ENCODE assay signal across 9 cellular contexts in the genomic region with DNA sequence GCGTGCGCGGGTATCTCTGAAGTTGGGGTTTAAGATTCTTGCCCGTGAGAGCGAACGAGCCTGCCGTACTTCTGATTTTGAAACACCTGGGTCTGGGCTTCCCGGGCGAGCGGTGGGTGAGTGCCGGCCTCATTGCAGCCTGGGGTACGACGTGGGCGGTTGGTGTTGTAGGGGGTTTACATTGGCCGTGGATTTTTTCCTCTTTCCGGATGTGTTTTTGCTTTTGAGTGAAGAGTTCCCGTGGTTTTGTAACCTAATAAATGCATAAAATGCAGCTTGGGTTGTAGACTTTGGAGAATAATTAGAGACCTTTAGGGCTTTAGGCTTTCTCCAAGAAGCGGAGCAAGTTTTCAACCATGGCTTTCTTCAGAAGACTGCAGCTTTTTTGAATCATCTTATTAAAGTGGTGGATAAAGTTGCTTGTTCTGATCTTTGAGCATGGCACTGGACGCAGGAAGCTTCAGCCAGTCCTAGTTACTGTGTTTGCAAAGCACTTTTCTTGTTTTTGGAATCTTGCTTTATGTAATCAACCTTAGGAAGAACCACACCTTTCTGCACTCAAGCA. TPM values are rescaled to one million over a fixed set of nuclear protein-coding genes. Genes with fewer than 3 reads are reported as not detected.
DNase-seq lines count a peak whose midpoint lies in the region; ATAC-seq, FAIRE-seq and TF ChIP-seq lines count a peak whose summit lies in the region.
"Had no signal": no experiment of that assay in that cellular context is flagged by ENCODE, and none has a peak within 500 bp of the region (broad histone marks: within the 10 kb centered on the region; RNA-seq: fewer than 3 reads in every experiment).

No MANE protein-coding gene starts in this region.

- H3K36me3 ChIP-seq in SK-N-SH (replicated peaks in 1 of 2; ENCODE audit: control insufficient read depth in 1 of 2, insufficient read depth in 2 of 2, low read length in 1 of 2) (peaks cover 0 to 11% of the 10 kb centered on the region in 2 experiments), small intestine (ENCODE audit: control insufficient read depth in 2 of 2, insufficient read depth in 2 of 2, low read length in 2 of 2) (no peaks in the 10 kb centered on the region)

- H3F3A ChIP-seq in SK-N-SH (replicated peaks; ENCODE audit: insufficient read depth) = no peaks in the 10 kb centered on the region

- H3K4me2 ChIP-seq in SK-N-SH = peak overlapping the region; percentile 85

- peak overlapping the region; percentile 88 for H2AFZ ChIP-seq in SK-N-SH (ENCODE audit: low read depth)

- peaks cover 7 to 8% of the 10 kb centered on the region in 2 experiments; a peak in 3 of 4 replicates for H3K4me1 ChIP-seq in SK-N-SH (ENCODE audit: control insufficient read depth in 1 of 2, insufficient read depth in 2 of 2, low read depth in 1 of 2, low read length in 1 of 2)
- peaks cover 3% of the 10 kb centered on the region for H3K4me1 ChIP-seq in right cardiac atrium (ENCODE audit: control insufficient read depth, insufficient read depth, low read length)
- H3K4me1 ChIP-seq in small intestine (ENCODE audit: control insufficient read depth in 2 of 2, insufficient read depth in 1 of 2, low read depth in 1 of 2, low read length in 1 of 2) = no peaks in the 10 kb centered on the region

- H3K4me3 ChIP-seq in SK-N-SH (ENCODE audit: low read depth in 2 of 2, low read length in 1 of 2) (peak overlapping the region; percentile 95 to 96), right cardiac atrium (ENCODE audit: low read length) (peak overlapping the region; percentile 78), small intestine (ENCODE audit: low read depth in 1 of 2, low read length in 2 of 2) (peak overlapping the region; percentile 73 to 93)

- POLR2A ChIA-PET in SK-N-SH (lab: Yijun Ruan, JAX) = no interaction called here

- H3K4me1 Mint-ChIP-seq in T-helper 17 cell = peaks cover 29% of the 10 kb centered on the region

- intact Hi-C loops in right cardiac atrium (cut with DNase I) = no loop called here

- ATAC-seq in SK-N-SH treated with all-trans-retinoic acid at 6 μM for 48 hours = no peak; the same call in 2 of the 3 replicates
- ATAC-seq in T-helper 17 cell = no peak
- no peak for ATAC-seq in right cardiac atrium
- ATAC-seq in GM21576 (IDR thresholded peaks at IDR 0.05; ENCODE audit: unreplicated experiment) = no peak
- ATAC-seq in GM21717 (IDR thresholded peaks at IDR 0.05; ENCODE audit: unreplicated experiment) = no peak

- no peak for TF ChIP-seq EP300 in SK-N-SH (IDR thresholded peaks at IDR 0.05; ENCODE audit: borderline replicate concordance in 1 of 2, low read depth in 1 of 2, low read length in 1 of 2)

- no peaks in the 10 kb centered on the region for H4K20me1 ChIP-seq in SK-N-SH (ENCODE audit: insufficient read depth)

- H3K79me2 ChIP-seq in SK-N-SH (ENCODE audit: insufficient read depth) = peaks cover 80% of the 10 kb centered on the region

- H3K9me2 ChIP-seq in SK-N-SH = no peaks in the 10 kb centered on the region

- FAIRE-seq in small intestine (lab: Jason Lieb, UNC) = no peak
- FAIRE-seq: G401.6 had no signal

- peak overlapping the region; percentile 97 for H3K9ac ChIP-seq in SK-N-SH

- WGBS in SK-N-SH (ENCODE audit: low lambda C conversion rate) = 3% methylated on average over 16 of the region's 19 CpGs
- under 1% methylated on average over 19 of the region's 19 CpGs for WGBS in right cardiac atrium
- 0% methylated on average over 19 of the region's 19 CpGs for WGBS in small intestine, 3 donors

- H3K27me3 ChIP-seq in SK-N-SH (ENCODE audit: insufficient read depth) (no peaks in the 10 kb centered on the region), right cardiac atrium (ENCODE audit: control insufficient read depth, insufficient read depth) (no peaks in the 10 kb centered on the region), small intestine (ENCODE audit: control insufficient read depth in 2 of 2, insufficient read depth in 2 of 2, low read length in 2 of 2) (no peaks in the 10 kb centered on the region)

- CTCF ChIA-PET in SK-N-SH (lab: Yijun Ruan, JAX) = interaction anchor here (1.3 to 4.6 kb wide), 3 partner anchors 10 to 118 kb away, joined by 3 to 25 read pairs (median 3); no protein-coding TSS in a partner anchor

- H3K4me3 Mint-ChIP-seq in T-helper 17 cell = peak overlapping the region; percentile 97

- DNase-seq in SK-N-SH (no peak), T-helper 17 cell (no peak), right cardiac atrium (no peak), small intestine (no peak), HuH-7.5 (ENCODE audit: low spot score) (no peak)

- TF ChIP-seq RAD21 in SK-N-SH (IDR thresholded peaks at IDR 0.05; ENCODE audit: low read length) = no peak

- peak overlapping the region; percentile 99 for H3K27ac Mint-ChIP-seq in T-helper 17 cell

- no peaks in the 10 kb centered on the region for H3K27me3 Mint-ChIP-seq in T-helper 17 cell

- no peaks in the 10 kb centered on the region for H3K36me3 Mint-ChIP-seq in T-helper 17 cell (ENCODE audit: low read depth)

- no peak for TF ChIP-seq CTCF in SK-N-SH (IDR thresholded peaks at IDR 0.05)

- no peaks in the 10 kb centered on the region for H3K9me3 ChIP-seq in SK-N-SH
- no peaks in the 10 kb centered on the region for H3K9me3 ChIP-seq in T-helper 17 cell (ENCODE audit: control insufficient read depth, low read length, poor library complexity, severe bottlenecking)
- no peaks in the 10 kb centered on the region for H3K9me3 ChIP-seq in right cardiac atrium (ENCODE audit: control insufficient read depth, low read length)
- H3K9me3 ChIP-seq in small intestine (ENCODE audit: control insufficient read depth, low read depth) = no peaks in the 10 kb centered on the region

- H3K27ac ChIP-seq in SK-N-SH (ENCODE audit: low read depth in 2 of 2, low read length in 1 of 2) (peak overlapping the region; percentile 92 to 97), right cardiac atrium (ENCODE audit: low read length) (peak overlapping the region; percentile 100), small intestine (ENCODE audit: low read depth in 1 of 2, low read length in 1 of 2) (peak overlapping the region; percentile 93 to 100)

TF ChIP-seq in SK-N-SH, 30 proteins besides CTCF, POLR2A, EP300 and RAD21:
- TF ChIP-seq GABPA (IDR thresholded peaks at IDR 0.05; ENCODE audit: low read depth) (0 out of 2 replicates have a peak, but pooled peaks have one; percentile 1), PBX3 (IDR thresholded peaks at IDR 0.05) (peak; percentile 22; the same call in 1 of the 2 replicates), JUND (IDR thresholded peaks at IDR 0.05) (no peak), SIN3A (IDR thresholded peaks at IDR 0.05; ENCODE audit: borderline replicate concordance, low read depth, low read length) (0 out of 2 replicates have a peak, but pooled peaks have one; percentile 82)

TF ChIP-seq in SK-N-SH treated with all-trans-retinoic acid at 6 μM for 48 hours, 23 proteins besides CTCF, POLR2A, EP300 and RAD21 (continues in another document):
- TF ChIP-seq POU6F1 (CRISPR knock-in tag; IDR thresholded peaks at IDR 0.05; ENCODE audit: borderline replicate concordance, low read depth) (no peak), RARB (CRISPR knock-in tag; IDR thresholded peaks at IDR 0.05) (no peak), BACH2 (CRISPR knock-in tag; IDR thresholded peaks at IDR 0.05; ENCODE audit: borderline replicate concordance) (no peak), OSR1 (CRISPR knock-in tag; IDR thresholded peaks at IDR 0.05) (no peak), ZFP30 (CRISPR knock-in tag; IDR thresholded peaks at IDR 0.05) (no peak), GLIS3 (CRISPR knock-in tag; IDR thresholded peaks at IDR 0.05) (no peak), ESRRG (CRISPR knock-in tag; IDR thresholded peaks at IDR 0.05) (no peak), ZNF70 (CRISPR knock-in tag; IDR thresholded peaks at IDR 0.05) (no peak)
- TF ChIP-seq, protein P1, sequence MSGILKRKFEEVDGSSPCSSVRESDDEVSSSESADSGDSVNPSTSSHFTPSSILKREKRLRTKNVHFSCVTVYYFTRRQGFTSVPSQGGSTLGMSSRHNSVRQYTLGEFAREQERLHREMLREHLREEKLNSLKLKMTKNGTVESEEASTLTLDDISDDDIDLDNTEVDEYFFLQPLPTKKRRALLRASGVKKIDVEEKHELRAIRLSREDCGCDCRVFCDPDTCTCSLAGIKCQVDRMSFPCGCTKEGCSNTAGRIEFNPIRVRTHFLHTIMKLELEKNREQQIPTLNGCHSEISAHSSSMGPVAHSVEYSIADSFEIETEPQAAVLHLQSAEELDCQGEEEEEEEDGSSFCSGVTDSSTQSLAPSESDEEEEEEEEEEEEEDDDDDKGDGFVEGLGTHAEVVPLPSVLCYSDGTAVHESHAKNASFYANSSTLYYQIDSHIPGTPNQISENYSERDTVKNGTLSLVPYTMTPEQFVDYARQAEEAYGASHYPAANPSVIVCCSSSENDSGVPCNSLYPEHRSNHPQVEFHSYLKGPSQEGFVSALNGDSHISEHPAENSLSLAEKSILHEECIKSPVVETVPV (CRISPR knock-in tag; IDR thresholded peaks at IDR 0.05) = no peak

RNA-seq across cellular contexts. Expression of gene FARS2, which starts 0.3 kb away (rescaled TPM):
- polyA plus RNA-seq in SK-N-SH (2012; rRNA removed) = 12.5 and 16.1 TPM in 2 replicates
- polyA plus RNA-seq in SK-N-SH (2012; cell fraction: cytosol; rRNA removed) = 13.7 and 14.2 TPM in 2 replicates
- 12.1 and 13.3 TPM in 2 replicates for polyA plus RNA-seq in SK-N-SH (2012; cell fraction: nucleus; rRNA removed)
- 10 to 100 TPM; 20.7 to 26.4 TPM for total RNA-seq in T-helper 17 cell
- total RNA-seq in right cardiac atrium = 10 to 100 TPM; 15.4 to 19.6 (median 16.9) TPM
- polyA plus RNA-seq in right cardiac atrium = 13.9 TPM
- polyA plus RNA-seq in small intestine = 10 to 100 TPM in 1 of 3 donors, 1 to 10 TPM in 2; 6.0 to 16.6 (median 8.1) TPM

RNA-seq across cellular contexts. Expression of gene LYRM4, which starts 0.9 kb away (rescaled TPM):
- polyA plus RNA-seq in SK-N-SH (2012; rRNA removed) (37.2 and 43.4 TPM in 2 replicates), right cardiac atrium (22.2 TPM), small intestine (10 to 100 TPM in 1 of 3 donors, 1 to 10 TPM in 2; 6.5 to 20.2 (median 8.4) TPM)
- 46.3 and 51.5 TPM in 2 replicates for polyA plus RNA-seq in SK-N-SH (2012; cell fraction: cytosol; rRNA removed)
- polyA plus RNA-seq in SK-N-SH (2012; cell fraction: nucleus; rRNA removed) = 17.0 and 17.3 TPM in 2 replicates
- total RNA-seq in T-helper 17 cell (10 to 100 TPM; 14.6 to 19.2 TPM), right cardiac atrium (10 to 100 TPM; 20.2 to 30.5 (median 27.8) TPM)
